16 cellular contexts compared by ENCODE assay signal in genomic region chr2:77054938-77055337, GRCh38.
DNase-seq lines count a peak whose midpoint lies in the region; ATAC-seq and TF ChIP-seq lines count a peak whose summit lies in the region.
"Had no signal": no experiment of that assay in that cellular context is flagged by ENCODE, and none has a peak within 500 bp of the region (broad histone marks: within the 10 kb centered on the region; RNA-seq: fewer than 3 reads in every experiment).

No MANE protein-coding gene starts in this region.

- in situ Hi-C loops in astrocyte of the spinal cord (cut with HindIII; ENCODE audit: low sequenced_read_pairs), result no loop called here

- no peak overlapping the region for H3K4me3 ChIP-seq in Jurkat, Clone E6-1 (ENCODE audit: low read length)
- no peak overlapping the region for H3K4me3 ChIP-seq in astrocyte of the spinal cord (ENCODE audit: low read depth, low read length)
- H3K4me3 ChIP-seq: lower lobe of right lung had no signal

- DNase-seq in D341Med (ENCODE audit: low spot score) (peak; percentile 3), astrocyte of the spinal cord (ENCODE audit: low read depth, low spot score) (peak; percentile 7), left kidney (ENCODE audit: low read depth, low spot score) (peak; percentile 78), NCI-H1694 (lab: John Stamatoyannopoulos, UW) (no peak), NCI-H1417 (lab: John Stamatoyannopoulos, UW) (no peak), GM20000 (ENCODE audit: low spot score) (no peak)
- peak; percentile 7 for DNase-seq in Jurkat, Clone E6-1 (ENCODE audit: low read depth, low spot score)
- DNase-seq: COR-L47; GF-D8; lower lobe of right lung; naive B cell; NCI-H187; NCI-H446 treated with DMSO at 0.1 percent for 48 hours; stimulated activated CD4-positive, alpha-beta T cell treated with anti-CD3 and anti-CD28 coated beads, Interleukin-4, amount 100 ng/mL, for 1 hour had no signal

- no peak for ATAC-seq in HG03565 (IDR thresholded peaks at IDR 0.05; ENCODE audit: unreplicated experiment)
- ATAC-seq: activated CD4-positive, CD25-positive, alpha-beta regulatory T cell treated with anti-CD3 and anti-CD28 coated beads, Interleukin-2, amount 50 U/mL, for 24 hours; lower lobe of right lung had no signal

- TF ChIP-seq CTCF in astrocyte of the spinal cord (IDR thresholded peaks at IDR 0.05; ENCODE audit: low read depth, low read length) (no peak), GM20000 (IDR thresholded peaks at IDR 0.05; ENCODE audit: extremely low read depth, missing control alignments) (no peak)

Comparison
In these comparisons a context has a peak if more than half of its experiments do, and no peak if none do; other contexts are left out.
1. DNase-seq: peak in D341Med (single experiment), Jurkat, Clone E6-1 (single experiment), astrocyte of the spinal cord (single experiment) and left kidney (single experiment); none in NCI-H1694 (single experiment), NCI-H1417 (0 of 3) and GM20000 (single experiment).